10 cellular contexts compared by ENCODE assay signal in genomic region chr2:218002792-218003191, GRCh38. TPM values are rescaled to one million over a fixed set of nuclear protein-coding genes. Genes with fewer than 3 reads are reported as not detected.
A peak's percentile ranks its signal among the peaks of the same experiment; 100 is the strongest.
DNase-seq lines count a peak whose midpoint lies in the region; ATAC-seq and TF ChIP-seq lines count a peak whose summit lies in the region.
"Had no signal": no experiment of that assay in that cellular context is flagged by ENCODE, and none has a peak within 500 bp of the region (broad histone marks: within the 10 kb centered on the region; RNA-seq: fewer than 3 reads in every experiment).

TSS of gene TNS1 (minus strand) at chr2:218002995. CDS start at chr2:218002872, 123 bp downstream.

- H3K27me3 Mint-ChIP-seq in WTC11 (ENCODE audit: low read depth) (peaks cover 6% of the 10 kb centered on the region), glutamatergic neuron (ENCODE audit: unreplicated experiment) (peaks cover 15% of the 10 kb centered on the region)
- H3K27me3 Mint-ChIP-seq in CD8-positive, alpha-beta T cell (ENCODE audit: low read depth), result peaks cover 9% of the 10 kb centered on the region

- POLR2A ChIA-PET in BJ (lab: Charles Lee), result no interaction called here
- POLR2A ChIA-PET in WTC11 (lab: Charles Lee), result no interaction called here
- POLR2A ChIA-PET in CD8-positive, alpha-beta T cell (lab: Charles Lee), result no interaction called here

- TF ChIP-seq EP300 in ovary (IDR thresholded peaks at IDR 0.05), result no peak

- intact Hi-C loops in ovary (cut with DNase I), result no loop called here
- intact Hi-C loops in CD8-positive, alpha-beta T cell (cut with DNase I, micrococcal nuclease), result no loop called here

- H3K4me1 Mint-ChIP-seq in WTC11, result peaks cover 29% of the 10 kb centered on the region
- H3K4me1 Mint-ChIP-seq in glutamatergic neuron (ENCODE audit: low read depth, unreplicated experiment), result peaks cover 5% of the 10 kb centered on the region
- no peaks in the 10 kb centered on the region for H3K4me1 Mint-ChIP-seq in CD8-positive, alpha-beta T cell (ENCODE audit: low read depth)

- H3K36me3 Mint-ChIP-seq in WTC11, result no peaks in the 10 kb centered on the region
- no peaks in the 10 kb centered on the region for H3K36me3 Mint-ChIP-seq in glutamatergic neuron (ENCODE audit: unreplicated experiment)
- no peaks in the 10 kb centered on the region for H3K36me3 Mint-ChIP-seq in CD8-positive, alpha-beta T cell

- ATAC-seq in WTC11 (peak; percentile 61), GM21786 (IDR thresholded peaks at IDR 0.05; ENCODE audit: unreplicated experiment) (no peak), HG03045 (IDR thresholded peaks at IDR 0.05; ENCODE audit: unreplicated experiment) (no peak)
- no peak for ATAC-seq in CD8-positive, alpha-beta T cell

- no peaks in the 10 kb centered on the region for H3K9me3 ChIP-seq in ovary
- no peaks in the 10 kb centered on the region for H3K9me3 ChIP-seq in CD8-positive, alpha-beta T cell (ENCODE audit: low read length)

- H3K36me3 ChIP-seq in BJ (ENCODE audit: control insufficient read depth, insufficient read depth, low read length), result no peaks in the 10 kb centered on the region
- H3K36me3 ChIP-seq in ovary, result no peaks in the 10 kb centered on the region
- H3K36me3 ChIP-seq in CD8-positive, alpha-beta T cell (ENCODE audit: insufficient read depth, low read length), result no peaks in the 10 kb centered on the region

- H3K27me3 ChIP-seq in BJ (ENCODE audit: control insufficient read depth, insufficient read depth, low read length) (no peaks in the 10 kb centered on the region), ovary (no peaks in the 10 kb centered on the region)
- H3K27me3 ChIP-seq in CD8-positive, alpha-beta T cell (ENCODE audit: insufficient read depth, low read length), result no peaks in the 10 kb centered on the region

- CTCF ChIA-PET in BJ (lab: Yijun Ruan, JAX) (interaction anchor here (0.6 to 3.1 kb wide), 8 partner anchors 9 to 1358 kb away, joined by 3 to 9 read pairs (median 4); no protein-coding TSS in a partner anchor), WTC11 (lab: Charles Lee) (interaction anchor here (0.7 to 8.0 kb wide), 7 partner anchors 9 to 116 kb away, joined by 4 to 78 read pairs (median 4); partner anchors contain the start of gene RUFY4)
- CTCF ChIA-PET in CD8-positive, alpha-beta T cell (lab: Charles Lee), result interaction anchor here (0.9 kb wide), 1 partner anchor 9 kb away, joined by 4 read pairs; no protein-coding TSS in a partner anchor

- H3K4me3 Mint-ChIP-seq in WTC11 (no peak within 1 kb of the TSS; the same call in 1 of the 2 replicates), glutamatergic neuron (ENCODE audit: unreplicated experiment) (no peak within 1 kb of the TSS)
- H3K4me3 Mint-ChIP-seq in CD8-positive, alpha-beta T cell, result no peak within 1 kb of the TSS

- peak within 1 kb of the TSS; percentile 74 for H3K4me3 ChIP-seq in BJ (ENCODE audit: low read depth, low read length)
- peak within 1 kb of the TSS; percentile 49 for H3K4me3 ChIP-seq in ovary
- no peak within 1 kb of the TSS for H3K4me3 ChIP-seq in CD8-positive, alpha-beta T cell (ENCODE audit: low read depth, low read length)

- DNase-seq in BJ (ENCODE audit: low read depth) (no peak), WTC11 (ENCODE audit: low spot score) (no peak), glutamatergic neuron (peak; percentile 77), ovary (peak; percentile 81 to 87 (median 84)), NCI-H1105 (lab: John Stamatoyannopoulos, UW) (no peak)
- DNase-seq in CD8-positive, alpha-beta T cell, result no peak
- DNase-seq: GOT3, NCI-H1092 had no signal

- TF ChIP-seq CTCF in BJ (IDR thresholded peaks at IDR 0.05; ENCODE audit: insufficient read depth, low read depth, low read length), result no peak
- TF ChIP-seq CTCF in WTC11 (IDR thresholded peaks at IDR 0.05), result no peak
- no peak for TF ChIP-seq CTCF in glutamatergic neuron (IDR thresholded peaks at IDR 0.05; ENCODE audit: partially characterized antibody, unreplicated experiment)
- no peak for TF ChIP-seq CTCF in ovary (IDR thresholded peaks at IDR 0.05)
- no peak for TF ChIP-seq CTCF in CD8-positive, alpha-beta T cell (IDR thresholded peaks at IDR 0.05)

- peaks cover 37% of the 10 kb centered on the region for H3K4me1 ChIP-seq in ovary (ENCODE audit: insufficient read depth)
- no peaks in the 10 kb centered on the region for H3K4me1 ChIP-seq in CD8-positive, alpha-beta T cell (ENCODE audit: insufficient read depth, low read length)

- H3K27ac Mint-ChIP-seq in WTC11 (0 out of 2 replicates have a peak within 1 kb of the TSS, but pooled peaks have one; percentile 9), glutamatergic neuron (ENCODE audit: unreplicated experiment) (no peak within 1 kb of the TSS)
- H3K27ac Mint-ChIP-seq in CD8-positive, alpha-beta T cell, result no peak within 1 kb of the TSS

- no peaks in the 10 kb centered on the region for H3K9me3 Mint-ChIP-seq in WTC11
- H3K9me3 Mint-ChIP-seq in glutamatergic neuron (ENCODE audit: unreplicated experiment), result peaks cover 1% of the 10 kb centered on the region
- H3K9me3 Mint-ChIP-seq in CD8-positive, alpha-beta T cell, result no peaks in the 10 kb centered on the region

- WGBS in ovary, 3 donors, result 3 to 12% (median 7%) methylated on average over 15 of the region's 15 CpGs

- TF ChIP-seq POLR2A in ovary (IDR thresholded peaks at IDR 0.05), result peak; percentile 55

- H3K27ac ChIP-seq in ovary, result peak within 1 kb of the TSS; percentile 48 to 93
- H3K27ac ChIP-seq in CD8-positive, alpha-beta T cell (ENCODE audit: low read depth, low read length), result no peak within 1 kb of the TSS

TF ChIP-seq in WTC11, 78 proteins besides CTCF, POLR2A, EP300 and RAD21:
- TF ChIP-seq TP53 (CRISPR knock-in tag; IDR thresholded peaks at IDR 0.05) (no peak), ZNF281 (CRISPR knock-in tag; IDR thresholded peaks at IDR 0.05) (no peak), IRF2 (CRISPR knock-in tag; IDR thresholded peaks at IDR 0.05; ENCODE audit: borderline replicate concordance, low read depth) (no peak), ZNF263 (CRISPR knock-in tag; IDR thresholded peaks at IDR 0.05; ENCODE audit: low read depth) (peak; percentile 88), OVOL2 (CRISPR knock-in tag; IDR thresholded peaks at IDR 0.05; ENCODE audit: borderline replicate concordance) (no peak)

RNA-seq across cellular contexts. Expression of gene TNS1, which starts in this region (rescaled TPM):
- polyA plus RNA-seq in BJ (2011; rRNA removed) (20.9 and 35.6 TPM in 2 replicates), ovary (100 to 1,000 TPM; 140 to 278 TPM)
- 64.8 and 99.3 TPM in 2 replicates for polyA minus RNA-seq in BJ (2011; rRNA and poly(A)+ RNA removed)
- total RNA-seq in WTC11 (2021) (4.2 to 5.4 TPM (median 4.5 TPM) in 3 replicates), glutamatergic neuron (ENCODE audit: unreplicated experiment) (3.2 TPM), ovary (100 to 1,000 TPM; 141 to 568 (median 366) TPM)
- total RNA-seq in CD8-positive, alpha-beta T cell, result not detected

Comparison
In these comparisons a context has a peak if more than half of its experiments do, and no peak if none do; other contexts are left out.
1. RNA of gene TNS1 (total RNA-seq): 141 to 568 TPM in ovary; 4.2 to 5.4 TPM in WTC11, 3.2 TPM in glutamatergic neuron (single experiment) and not detected in CD8-positive, alpha-beta T cell; every median in the first group is over 10 times any median in the second.
2. DNase-seq: peak in glutamatergic neuron (single experiment) and ovary (5 of 5); none in BJ (single experiment), WTC11 (single experiment), CD8-positive, alpha-beta T cell (0 of 7) and NCI-H1105 (single experiment).